Comparison of ENCODE assay signal across 8 cellular contexts in genomic region chr13:92175330-92175729, GRCh38.
A peak's percentile ranks its signal among the peaks of the same experiment; 100 is the strongest.
DNase-seq lines count a peak whose midpoint lies in the region; ATAC-seq lines count a peak whose summit lies in the region.

No MANE protein-coding gene starts in this region.

- peak; percentile 59 for ATAC-seq in GM18511 (IDR thresholded peaks at IDR 0.05; ENCODE audit: unreplicated experiment)
- no peak for ATAC-seq in GM21360 (IDR thresholded peaks at IDR 0.05; ENCODE audit: unreplicated experiment)
- no peak for ATAC-seq in HG02678 (IDR thresholded peaks at IDR 0.05; ENCODE audit: unreplicated experiment)

- DNase-seq in A172 (ENCODE audit: low spot score) (peak; percentile 82), NCI-H1092 treated with DMSO at 0.1 percent for 48 hours (lab: John Stamatoyannopoulos, UW) (peak; percentile 59), UCSD-AML1 (lab: John Stamatoyannopoulos, UW; ENCODE audit: unreplicated experiment) (peak; percentile 19), kidney tubule cell (ENCODE audit: low spot score) (peak; percentile 33), NCI-H128 (lab: John Stamatoyannopoulos, UW; ENCODE audit: unreplicated experiment) (no peak)
